8 cellular contexts compared by ENCODE assay signal in genomic region chr1:176897350-176898236, GRCh38.
A peak's percentile ranks its signal among the peaks of the same experiment; 100 is the strongest.
DNase-seq lines count a peak whose midpoint lies in the region; ATAC-seq and TF ChIP-seq lines count a peak whose summit lies in the region.

No MANE protein-coding gene starts in this region.

- H3K4me1 ChIP-seq in parathyroid adenoma: no peaks in the 10 kb centered on the region

- TF ChIP-seq CTCF in AG04449 (IDR thresholded peaks at IDR 0.05; ENCODE audit: insufficient read depth, low read length, missing control alignments) (peak; percentile 89), GM12874 (IDR thresholded peaks at IDR 0.05; ENCODE audit: insufficient read depth, low read depth, low read length) (peak; percentile 87), parathyroid adenoma (IDR thresholded peaks at IDR 0.05) (peak; percentile 45)

- no peaks in the 10 kb centered on the region for H3K9me3 ChIP-seq in parathyroid adenoma (ENCODE audit: control insufficient read depth, low read length)

- peak overlapping the region; percentile 52 for H3K4me2 ChIP-seq in parathyroid adenoma (ENCODE audit: low read length)

- H3K79me2 ChIP-seq in parathyroid adenoma: no peaks in the 10 kb centered on the region

- CTCF ChIA-PET in AG04449 (lab: Yijun Ruan, JAX): interaction anchor here (0.6 to 6.0 kb wide), 31 partner anchors 10 to 1639 kb away, joined by 3 to 183 read pairs (median 3); no protein-coding TSS in a partner anchor

- H3K36me3 ChIP-seq in parathyroid adenoma (ENCODE audit: control insufficient read depth, insufficient read depth, low read length): no peaks in the 10 kb centered on the region

- H3K27me3 ChIP-seq in parathyroid adenoma (ENCODE audit: control insufficient read depth, insufficient read depth, low read length): no peaks in the 10 kb centered on the region

- peak overlapping the region; percentile 22 for H2AFZ ChIP-seq in parathyroid adenoma

- ATAC-seq in HG03439 (IDR thresholded peaks at IDR 0.05; ENCODE audit: unreplicated experiment): peak; percentile 67
- ATAC-seq in esophagus mucosa: no peak

- no peak overlapping the region for H3K9ac ChIP-seq in parathyroid adenoma

- no peak overlapping the region for H3K27ac ChIP-seq in parathyroid adenoma

- DNase-seq in AG04449 (ENCODE audit: low read depth, low spot score) (peak; percentile 7), NCI-H524 treated with DMSO at 0.1 percent for 48 hours (lab: John Stamatoyannopoulos, UW) (peak; percentile 26), globus pallidus (ENCODE audit: low spot score) (peak; percentile 48)
- peak; percentile 61 to 65 for DNase-seq in activated T-cell treated with anti-CD3 and anti-CD28 coated beads, Interleukin-2, amount 50 U/mL, for 48 hours

- POLR2A ChIA-PET in AG04449 (lab: Yijun Ruan, JAX): no interaction called here

- H3K4me3 ChIP-seq in AG04449 (ENCODE audit: low read depth, low read length) (no peak overlapping the region), parathyroid adenoma (ENCODE audit: low read depth, low read length) (peak overlapping the region; percentile 35)

Comparison
In these comparisons a context has a peak if more than half of its experiments do, and no peak if none do; other contexts are left out.
1. DNase-seq: peak in every context shown above with its lines; median percentile 63 in activated T-cell treated with anti-CD3 and anti-CD28 coated beads, Interleukin-2, amount 50 U/mL, for 48 hours; 48 in globus pallidus; 26 in NCI-H524 treated with DMSO at 0.1 percent for 48 hours; 7 in AG04449.